In the genomic region with DNA sequence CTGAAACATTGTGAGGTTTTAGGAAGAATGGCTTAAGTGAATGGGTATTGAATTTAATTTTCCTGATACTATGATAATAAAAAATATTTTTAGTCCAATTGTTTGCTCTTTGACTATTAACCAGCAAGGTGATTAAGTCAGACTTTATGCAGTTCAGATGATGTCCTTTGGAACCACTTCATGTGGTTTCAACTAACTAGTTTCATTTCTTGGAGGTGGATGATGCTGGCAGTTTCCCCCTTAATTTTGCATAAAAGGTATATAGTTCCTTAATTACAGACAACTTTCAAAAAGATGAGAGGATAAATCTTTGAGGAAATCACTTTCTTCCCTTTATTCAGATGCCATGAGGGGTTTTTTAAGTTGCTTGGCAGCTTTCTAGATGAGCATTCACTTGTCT, we compare ENCODE assay signal across 9 cellular contexts.
DNase-seq lines count a peak whose midpoint lies in the region; ATAC-seq and TF ChIP-seq lines count a peak whose summit lies in the region.
"Had no signal": no experiment of that assay in that cellular context is flagged by ENCODE, and none has a peak within 500 bp of the region (broad histone marks: within the 10 kb centered on the region; RNA-seq: fewer than 3 reads in every experiment).

No MANE protein-coding gene starts in this region.

- H3K4me1 Mint-ChIP-seq in endothelial cell (ENCODE audit: unreplicated experiment) = peaks cover 8% of the 10 kb centered on the region

- H3K27ac Mint-ChIP-seq in endothelial cell (ENCODE audit: unreplicated experiment) = no peak overlapping the region

- peaks cover 7% of the 10 kb centered on the region for H3K36me3 Mint-ChIP-seq in endothelial cell (ENCODE audit: low read depth, unreplicated experiment)

- CTCF ChIA-PET in HEK293T (lab: Yijun Ruan, JAX) = no interaction called here

- H3K4me3 Mint-ChIP-seq in endothelial cell (ENCODE audit: unreplicated experiment) = no peak overlapping the region

- POLR2A ChIA-PET in HEK293T (lab: Yijun Ruan, JAX) = no interaction called here

- ATAC-seq in GM18498 (IDR thresholded peaks at IDR 0.05; ENCODE audit: unreplicated experiment) = peak; percentile 76
- ATAC-seq in GM21423 (IDR thresholded peaks at IDR 0.05; ENCODE audit: unreplicated experiment) = peak; percentile 78
- ATAC-seq in HG03460 (IDR thresholded peaks at IDR 0.05; ENCODE audit: unreplicated experiment) = peak; percentile 61

- H3K9me3 Mint-ChIP-seq in endothelial cell (ENCODE audit: unreplicated experiment) = no peaks in the 10 kb centered on the region

- no peak for DNase-seq in caudate nucleus (lab: John Stamatoyannopoulos, UW)
- DNase-seq in NCI-H226 = no peak
- no peak for DNase-seq in stimulated activated CD4-positive, alpha-beta T cell treated with anti-CD3 and anti-CD28 coated beads, Interleukin-4, amount 100 ng/mL, for 1 hour
- DNase-seq in HEK293T (ENCODE audit: extremely low spot score) = no peak
- DNase-seq in endothelial cell (ENCODE audit: low spot score) = no peak

- no peak for TF ChIP-seq CTCF in endothelial cell (IDR thresholded peaks at IDR 0.05; ENCODE audit: unreplicated experiment)

- no peaks in the 10 kb centered on the region for H3K27me3 Mint-ChIP-seq in endothelial cell (ENCODE audit: unreplicated experiment)

- H3K27ac ChIP-seq in caudate nucleus (ENCODE audit: low read depth, low read length) = peak overlapping the region; percentile 13
- H3K27ac ChIP-seq: SK-N-MC had no signal

TF ChIP-seq in HEK293T, 16 proteins besides CTCF, POLR2A, EP300 and RAD21:
- TF ChIP-seq SP1 (IDR thresholded peaks at IDR 0.05) = no peak
- TF ChIP-seq ELF4 (IDR thresholded peaks at IDR 0.05) = no peak
- no peak for TF ChIP-seq FOXM1 (IDR thresholded peaks at IDR 0.05; ENCODE audit: borderline replicate concordance)
- TF ChIP-seq L3MBTL2 (conservative IDR thresholded peaks at IDR 0.05) = no peak
